ENCODE assay signal across 3 cellular contexts in the genomic region with DNA sequence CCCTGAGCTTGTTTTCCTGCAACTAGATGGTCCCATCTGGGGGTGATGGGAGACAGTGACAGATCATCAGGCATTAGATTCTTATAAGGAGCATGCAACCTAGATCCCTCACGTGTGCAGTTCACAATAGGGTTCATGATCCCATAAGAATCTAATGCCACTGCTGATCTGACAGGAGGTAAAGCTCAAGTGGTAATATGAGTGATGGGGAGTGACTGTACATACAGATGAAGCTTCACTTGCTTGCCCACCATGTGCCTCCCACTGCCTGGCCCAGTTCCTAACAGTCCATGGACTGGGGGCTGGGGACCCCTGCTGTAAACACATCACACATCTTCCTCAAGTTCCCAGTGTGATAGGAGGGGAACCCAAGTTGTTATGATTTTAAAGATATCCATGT.
"Had no signal": no experiment of that assay in that cellular context is flagged by ENCODE, and none has a peak within 500 bp of the region (broad histone marks: within the 10 kb centered on the region; RNA-seq: fewer than 3 reads in every experiment).

No MANE protein-coding gene starts in this region.

- H3K4me3 ChIP-seq: GM12878 had no signal

- DNase-seq: GDM1, GF-D8 had no signal

- ATAC-seq: GM12878 had no signal
